2 cellular contexts compared by ENCODE assay signal in the genomic region with DNA sequence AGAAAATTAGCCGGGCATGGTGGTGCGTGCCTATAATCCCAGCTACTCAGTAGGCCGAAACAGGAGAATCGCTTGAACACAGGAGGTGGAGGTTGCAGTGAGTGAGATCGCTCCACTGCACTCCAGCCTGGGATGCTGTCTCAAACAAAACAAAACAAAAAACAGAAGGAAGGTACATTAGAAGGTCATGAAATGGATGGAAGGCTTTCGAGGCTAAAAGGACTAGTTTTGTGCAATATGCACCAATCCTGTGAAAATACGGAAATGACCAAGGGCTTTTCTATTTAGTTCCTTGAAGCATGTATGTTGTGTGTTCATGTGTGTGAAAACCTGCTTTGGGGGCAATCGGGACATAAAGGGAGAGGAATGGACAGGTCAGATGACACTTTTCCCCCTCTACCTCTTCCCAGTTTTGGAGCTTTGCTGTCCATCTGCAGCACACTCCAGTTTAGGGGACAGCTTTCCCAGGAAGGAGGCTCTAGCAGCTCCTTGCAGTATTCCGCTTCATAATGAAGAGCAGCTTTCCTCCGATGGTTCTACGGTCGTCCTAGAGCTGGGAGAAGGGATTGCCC.
TF ChIP-seq lines count a peak whose summit lies in the region.

No MANE protein-coding gene starts in this region.

TF ChIP-seq in HepG2, 621 proteins besides CTCF, POLR2A, EP300 and RAD21:
- TF ChIP-seq EHMT2 (IDR thresholded peaks at IDR 0.05; ENCODE audit: borderline replicate concordance, low read depth, low read length) (no peak), POLR2G (IDR thresholded peaks at IDR 0.05; ENCODE audit: low read depth, low read length) (peak; percentile 47; the same call in 1 of the 2 replicates), GTF2F1 (IDR thresholded peaks at IDR 0.05; ENCODE audit: low read length) (no peak), ELF1 (CRISPR knock-in tag; IDR thresholded peaks at IDR 0.05) (no peak), NFKBIZ (CRISPR knock-in tag; IDR thresholded peaks at IDR 0.05) (no peak), PPARG (CRISPR knock-in tag; conservative IDR thresholded peaks at IDR 0.05) (no peak), ZNF280D (CRISPR knock-in tag; IDR thresholded peaks at IDR 0.05) (no peak), PHB2 (IDR thresholded peaks at IDR 0.05; ENCODE audit: partially characterized antibody) (no peak), ATF1 (CRISPR knock-in tag; IDR thresholded peaks at IDR 0.05) (no peak), ZNF891 (CRISPR knock-in tag; IDR thresholded peaks at IDR 0.05) (no peak), ZC3H13 (CRISPR knock-in tag; IDR thresholded peaks at IDR 0.05) (peak; percentile 65; the same call in 1 of the 2 replicates), HHEX (CRISPR knock-in tag; IDR thresholded peaks at IDR 0.05) (no peak), ZNF619 (CRISPR knock-in tag; IDR thresholded peaks at IDR 0.05) (no peak)
- TF ChIP-seq, protein P1, sequence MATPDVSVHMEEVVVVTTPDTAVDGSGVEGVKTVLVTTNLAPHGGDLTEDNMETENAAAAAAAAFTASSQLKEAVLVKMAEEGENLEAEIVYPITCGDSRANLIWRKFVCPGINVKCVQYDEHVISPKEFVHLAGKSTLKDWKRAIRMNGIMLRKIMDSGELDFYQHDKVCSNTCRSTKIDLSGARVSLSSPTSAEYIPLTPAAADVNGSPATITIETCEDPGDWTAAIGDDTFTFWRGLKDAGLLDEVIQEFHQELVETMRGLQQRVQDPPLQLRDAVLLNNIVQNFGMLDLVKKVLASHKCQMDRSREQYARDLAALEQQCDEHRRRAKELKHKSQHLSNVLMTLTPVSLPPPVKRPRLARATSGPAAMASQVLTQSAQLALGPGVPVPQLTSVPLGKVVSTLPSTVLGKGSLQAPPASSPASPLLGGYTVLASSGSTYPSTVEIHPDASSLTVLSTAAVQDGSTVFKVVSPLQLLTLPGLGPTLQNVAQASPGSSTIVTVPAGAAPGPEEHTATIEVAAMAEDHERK (CRISPR knock-in tag; IDR thresholded peaks at IDR 0.05; ENCODE audit: low read depth): no peak
- TF ChIP-seq, protein P2, sequence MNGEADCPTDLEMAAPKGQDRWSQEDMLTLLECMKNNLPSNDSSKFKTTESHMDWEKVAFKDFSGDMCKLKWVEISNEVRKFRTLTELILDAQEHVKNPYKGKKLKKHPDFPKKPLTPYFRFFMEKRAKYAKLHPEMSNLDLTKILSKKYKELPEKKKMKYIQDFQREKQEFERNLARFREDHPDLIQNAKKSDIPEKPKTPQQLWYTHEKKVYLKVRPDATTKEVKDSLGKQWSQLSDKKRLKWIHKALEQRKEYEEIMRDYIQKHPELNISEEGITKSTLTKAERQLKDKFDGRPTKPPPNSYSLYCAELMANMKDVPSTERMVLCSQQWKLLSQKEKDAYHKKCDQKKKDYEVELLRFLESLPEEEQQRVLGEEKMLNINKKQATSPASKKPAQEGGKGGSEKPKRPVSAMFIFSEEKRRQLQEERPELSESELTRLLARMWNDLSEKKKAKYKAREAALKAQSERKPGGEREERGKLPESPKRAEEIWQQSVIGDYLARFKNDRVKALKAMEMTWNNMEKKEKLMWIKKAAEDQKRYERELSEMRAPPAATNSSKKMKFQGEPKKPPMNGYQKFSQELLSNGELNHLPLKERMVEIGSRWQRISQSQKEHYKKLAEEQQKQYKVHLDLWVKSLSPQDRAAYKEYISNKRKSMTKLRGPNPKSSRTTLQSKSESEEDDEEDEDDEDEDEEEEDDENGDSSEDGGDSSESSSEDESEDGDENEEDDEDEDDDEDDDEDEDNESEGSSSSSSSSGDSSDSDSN (CRISPR knock-in tag; IDR thresholded peaks at IDR 0.05): no peak
- TF ChIP-seq, protein P3, sequence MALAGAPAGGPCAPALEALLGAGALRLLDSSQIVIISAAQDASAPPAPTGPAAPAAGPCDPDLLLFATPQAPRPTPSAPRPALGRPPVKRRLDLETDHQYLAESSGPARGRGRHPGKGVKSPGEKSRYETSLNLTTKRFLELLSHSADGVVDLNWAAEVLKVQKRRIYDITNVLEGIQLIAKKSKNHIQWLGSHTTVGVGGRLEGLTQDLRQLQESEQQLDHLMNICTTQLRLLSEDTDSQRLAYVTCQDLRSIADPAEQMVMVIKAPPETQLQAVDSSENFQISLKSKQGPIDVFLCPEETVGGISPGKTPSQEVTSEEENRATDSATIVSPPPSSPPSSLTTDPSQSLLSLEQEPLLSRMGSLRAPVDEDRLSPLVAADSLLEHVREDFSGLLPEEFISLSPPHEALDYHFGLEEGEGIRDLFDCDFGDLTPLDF (CRISPR knock-in tag; IDR thresholded peaks at IDR 0.05): no peak

TF ChIP-seq in WTC11, 78 proteins besides CTCF, POLR2A, EP300 and RAD21 (continues in another document):
- no peak for TF ChIP-seq ATF6 (CRISPR knock-in tag; IDR thresholded peaks at IDR 0.05)
- no peak for TF ChIP-seq ELF4 (CRISPR knock-in tag; IDR thresholded peaks at IDR 0.05; ENCODE audit: low read depth)
- no peak for TF ChIP-seq ZNF138 (CRISPR knock-in tag; conservative IDR thresholded peaks at IDR 0.05)
- no peak for TF ChIP-seq MAX (CRISPR knock-in tag; IDR thresholded peaks at IDR 0.05)
- TF ChIP-seq FOXP1 (CRISPR knock-in tag; IDR thresholded peaks at IDR 0.05; ENCODE audit: borderline replicate concordance): no peak
- TF ChIP-seq MXD4 (CRISPR knock-in tag; IDR thresholded peaks at IDR 0.05; ENCODE audit: borderline replicate concordance): no peak
- no peak for TF ChIP-seq HMGXB4 (CRISPR knock-in tag; IDR thresholded peaks at IDR 0.05)
- TF ChIP-seq, protein P4, sequence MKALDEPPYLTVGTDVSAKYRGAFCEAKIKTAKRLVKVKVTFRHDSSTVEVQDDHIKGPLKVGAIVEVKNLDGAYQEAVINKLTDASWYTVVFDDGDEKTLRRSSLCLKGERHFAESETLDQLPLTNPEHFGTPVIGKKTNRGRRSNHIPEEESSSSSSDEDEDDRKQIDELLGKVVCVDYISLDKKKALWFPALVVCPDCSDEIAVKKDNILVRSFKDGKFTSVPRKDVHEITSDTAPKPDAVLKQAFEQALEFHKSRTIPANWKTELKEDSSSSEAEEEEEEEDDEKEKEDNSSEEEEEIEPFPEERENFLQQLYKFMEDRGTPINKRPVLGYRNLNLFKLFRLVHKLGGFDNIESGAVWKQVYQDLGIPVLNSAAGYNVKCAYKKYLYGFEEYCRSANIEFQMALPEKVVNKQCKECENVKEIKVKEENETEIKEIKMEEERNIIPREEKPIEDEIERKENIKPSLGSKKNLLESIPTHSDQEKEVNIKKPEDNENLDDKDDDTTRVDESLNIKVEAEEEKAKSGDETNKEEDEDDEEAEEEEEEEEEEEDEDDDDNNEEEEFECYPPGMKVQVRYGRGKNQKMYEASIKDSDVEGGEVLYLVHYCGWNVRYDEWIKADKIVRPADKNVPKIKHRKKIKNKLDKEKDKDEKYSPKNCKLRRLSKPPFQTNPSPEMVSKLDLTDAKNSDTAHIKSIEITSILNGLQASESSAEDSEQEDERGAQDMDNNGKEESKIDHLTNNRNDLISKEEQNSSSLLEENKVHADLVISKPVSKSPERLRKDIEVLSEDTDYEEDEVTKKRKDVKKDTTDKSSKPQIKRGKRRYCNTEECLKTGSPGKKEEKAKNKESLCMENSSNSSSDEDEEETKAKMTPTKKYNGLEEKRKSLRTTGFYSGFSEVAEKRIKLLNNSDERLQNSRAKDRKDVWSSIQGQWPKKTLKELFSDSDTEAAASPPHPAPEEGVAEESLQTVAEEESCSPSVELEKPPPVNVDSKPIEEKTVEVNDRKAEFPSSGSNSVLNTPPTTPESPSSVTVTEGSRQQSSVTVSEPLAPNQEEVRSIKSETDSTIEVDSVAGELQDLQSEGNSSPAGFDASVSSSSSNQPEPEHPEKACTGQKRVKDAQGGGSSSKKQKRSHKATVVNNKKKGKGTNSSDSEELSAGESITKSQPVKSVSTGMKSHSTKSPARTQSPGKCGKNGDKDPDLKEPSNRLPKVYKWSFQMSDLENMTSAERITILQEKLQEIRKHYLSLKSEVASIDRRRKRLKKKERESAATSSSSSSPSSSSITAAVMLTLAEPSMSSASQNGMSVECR (CRISPR knock-in tag; IDR thresholded peaks at IDR 0.05; ENCODE audit: borderline replicate concordance): no peak
- TF ChIP-seq, protein P5, sequence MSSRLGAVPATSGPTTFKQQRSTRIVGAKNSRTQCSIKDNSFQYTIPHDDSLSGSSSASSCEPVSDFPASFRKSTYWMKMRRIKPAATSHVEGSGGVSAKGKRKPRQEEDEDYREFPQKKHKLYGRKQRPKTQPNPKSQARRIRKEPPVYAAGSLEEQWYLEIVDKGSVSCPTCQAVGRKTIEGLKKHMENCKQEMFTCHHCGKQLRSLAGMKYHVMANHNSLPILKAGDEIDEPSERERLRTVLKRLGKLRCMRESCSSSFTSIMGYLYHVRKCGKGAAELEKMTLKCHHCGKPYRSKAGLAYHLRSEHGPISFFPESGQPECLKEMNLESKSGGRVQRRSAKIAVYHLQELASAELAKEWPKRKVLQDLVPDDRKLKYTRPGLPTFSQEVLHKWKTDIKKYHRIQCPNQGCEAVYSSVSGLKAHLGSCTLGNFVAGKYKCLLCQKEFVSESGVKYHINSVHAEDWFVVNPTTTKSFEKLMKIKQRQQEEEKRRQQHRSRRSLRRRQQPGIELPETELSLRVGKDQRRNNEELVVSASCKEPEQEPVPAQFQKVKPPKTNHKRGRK (CRISPR knock-in tag; IDR thresholded peaks at IDR 0.05; ENCODE audit: borderline replicate concordance): no peak
- no peak for TF ChIP-seq ATF2 (CRISPR knock-in tag; IDR thresholded peaks at IDR 0.05; ENCODE audit: borderline replicate concordance, low read depth)
- TF ChIP-seq NR2C2 (CRISPR knock-in tag; IDR thresholded peaks at IDR 0.05): no peak
- TF ChIP-seq ATF3 (CRISPR knock-in tag; conservative IDR thresholded peaks at IDR 0.05): no peak
- no peak for TF ChIP-seq AR (CRISPR knock-in tag; IDR thresholded peaks at IDR 0.05)
- TF ChIP-seq, protein P6, sequence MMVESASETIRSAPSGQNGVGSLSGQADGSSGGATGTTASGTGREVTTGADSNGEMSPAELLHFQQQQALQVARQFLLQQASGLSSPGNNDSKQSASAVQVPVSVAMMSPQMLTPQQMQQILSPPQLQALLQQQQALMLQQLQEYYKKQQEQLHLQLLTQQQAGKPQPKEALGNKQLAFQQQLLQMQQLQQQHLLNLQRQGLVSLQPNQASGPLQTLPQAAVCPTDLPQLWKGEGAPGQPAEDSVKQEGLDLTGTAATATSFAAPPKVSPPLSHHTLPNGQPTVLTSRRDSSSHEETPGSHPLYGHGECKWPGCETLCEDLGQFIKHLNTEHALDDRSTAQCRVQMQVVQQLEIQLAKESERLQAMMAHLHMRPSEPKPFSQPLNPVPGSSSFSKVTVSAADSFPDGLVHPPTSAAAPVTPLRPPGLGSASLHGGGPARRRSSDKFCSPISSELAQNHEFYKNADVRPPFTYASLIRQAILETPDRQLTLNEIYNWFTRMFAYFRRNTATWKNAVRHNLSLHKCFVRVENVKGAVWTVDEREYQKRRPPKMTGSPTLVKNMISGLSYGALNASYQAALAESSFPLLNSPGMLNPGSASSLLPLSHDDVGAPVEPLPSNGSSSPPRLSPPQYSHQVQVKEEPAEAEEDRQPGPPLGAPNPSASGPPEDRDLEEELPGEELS (CRISPR knock-in tag; IDR thresholded peaks at IDR 0.05): no peak
